Comparison of ENCODE assay signal across 1 cellular context in the genomic region with DNA sequence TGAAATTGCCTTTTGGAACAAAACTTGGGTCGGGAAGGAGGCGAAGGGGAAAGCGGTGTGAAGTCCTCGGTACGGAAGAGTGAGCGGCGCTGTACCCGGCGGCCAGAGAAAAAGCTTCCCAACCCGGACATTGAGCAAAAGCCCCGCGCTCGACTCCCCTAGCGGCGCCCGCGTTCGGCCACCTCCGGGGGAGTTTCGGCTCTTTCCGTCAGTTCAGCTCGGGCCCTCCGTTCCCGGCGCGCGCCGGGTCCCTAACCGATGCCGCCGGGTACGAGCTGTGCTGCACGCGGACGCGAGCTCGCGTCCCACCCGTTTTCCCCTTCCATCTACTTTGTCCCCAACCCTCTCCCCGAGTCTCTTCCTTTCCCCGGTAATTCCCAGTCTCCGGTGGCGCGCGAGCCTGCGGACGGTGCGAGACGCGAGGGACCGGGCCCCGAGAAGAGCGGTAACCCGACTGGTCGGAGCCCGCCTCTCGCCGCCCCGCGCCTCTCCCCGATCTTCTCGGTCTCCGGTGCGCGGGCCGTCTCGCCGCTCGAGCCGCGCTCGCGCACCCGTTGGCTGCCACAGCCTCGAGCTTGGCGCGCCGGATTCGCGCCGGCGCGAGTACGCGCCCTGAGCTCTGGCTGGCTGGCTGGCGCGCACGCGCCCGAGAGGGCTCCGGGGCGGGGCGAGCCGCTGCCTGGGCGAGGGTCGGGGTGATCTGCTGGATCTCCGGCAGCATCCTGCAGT.
A peak's percentile ranks its signal among the peaks of the same experiment; 100 is the strongest.
TF ChIP-seq lines count a peak whose summit lies in the region.

No MANE protein-coding gene starts in this region.

TF ChIP-seq in K562, 482 proteins besides CTCF, POLR2A, EP300 and RAD21 (continued from another document and continues in another):
- TF ChIP-seq, protein P1, sequence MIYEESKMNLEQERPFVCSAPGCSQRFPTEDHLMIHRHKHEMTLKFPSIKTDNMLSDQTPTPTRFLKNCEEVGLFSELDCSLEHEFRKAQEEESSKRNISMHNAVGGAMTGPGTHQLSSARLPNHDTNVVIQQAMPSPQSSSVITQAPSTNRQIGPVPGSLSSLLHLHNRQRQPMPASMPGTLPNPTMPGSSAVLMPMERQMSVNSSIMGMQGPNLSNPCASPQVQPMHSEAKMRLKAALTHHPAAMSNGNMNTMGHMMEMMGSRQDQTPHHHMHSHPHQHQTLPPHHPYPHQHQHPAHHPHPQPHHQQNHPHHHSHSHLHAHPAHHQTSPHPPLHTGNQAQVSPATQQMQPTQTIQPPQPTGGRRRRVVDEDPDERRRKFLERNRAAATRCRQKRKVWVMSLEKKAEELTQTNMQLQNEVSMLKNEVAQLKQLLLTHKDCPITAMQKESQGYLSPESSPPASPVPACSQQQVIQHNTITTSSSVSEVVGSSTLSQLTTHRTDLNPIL (CRISPR knock-in tag; IDR thresholded peaks at IDR 0.05): no peak
- TF ChIP-seq, protein P2, sequence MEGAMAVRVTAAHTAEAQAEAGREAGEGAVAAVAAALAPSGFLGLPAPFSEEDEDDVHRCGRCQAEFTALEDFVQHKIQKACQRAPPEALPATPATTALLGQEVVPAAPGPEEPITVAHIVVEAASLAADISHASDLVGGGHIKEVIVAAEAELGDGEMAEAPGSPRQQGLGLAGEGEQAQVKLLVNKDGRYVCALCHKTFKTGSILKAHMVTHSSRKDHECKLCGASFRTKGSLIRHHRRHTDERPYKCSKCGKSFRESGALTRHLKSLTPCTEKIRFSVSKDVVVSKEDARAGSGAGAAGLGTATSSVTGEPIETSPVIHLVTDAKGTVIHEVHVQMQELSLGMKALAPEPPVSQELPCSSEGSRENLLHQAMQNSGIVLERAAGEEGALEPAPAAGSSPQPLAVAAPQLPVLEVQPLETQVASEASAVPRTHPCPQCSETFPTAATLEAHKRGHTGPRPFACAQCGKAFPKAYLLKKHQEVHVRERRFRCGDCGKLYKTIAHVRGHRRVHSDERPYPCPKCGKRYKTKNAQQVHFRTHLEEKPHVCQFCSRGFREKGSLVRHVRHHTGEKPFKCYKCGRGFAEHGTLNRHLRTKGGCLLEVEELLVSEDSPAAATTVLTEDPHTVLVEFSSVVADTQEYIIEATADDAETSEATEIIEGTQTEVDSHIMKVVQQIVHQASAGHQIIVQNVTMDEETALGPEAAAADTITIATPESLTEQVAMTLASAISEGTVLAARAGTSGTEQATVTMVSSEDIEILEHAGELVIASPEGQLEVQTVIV (CRISPR knock-in tag; IDR thresholded peaks at IDR 0.05; ENCODE audit: borderline replicate concordance): no peak
- TF ChIP-seq THRAP3 (IDR thresholded peaks at IDR 0.05; ENCODE audit: borderline replicate concordance) (no peak), RBM34 (IDR thresholded peaks at IDR 0.05; ENCODE audit: borderline replicate concordance, insufficient read depth, low read length) (no peak), FOXM1 (IDR thresholded peaks at IDR 0.05; ENCODE audit: low read depth) (no peak), FOXM1 (CRISPR knock-in tag; IDR thresholded peaks at IDR 0.05; ENCODE audit: low read depth) (no peak), ATF3 (IDR thresholded peaks at IDR 0.05) (no peak), ATF3 (CRISPR knock-in tag; conservative IDR thresholded peaks at IDR 0.05) (no peak), ZNF347 (CRISPR knock-in tag; IDR thresholded peaks at IDR 0.05; ENCODE audit: low read depth) (no peak), DPF2 (IDR thresholded peaks at IDR 0.05) (peak; percentile 53; the same call in 1 of the 2 replicates), MCM2 (IDR thresholded peaks at IDR 0.05; ENCODE audit: low read depth) (no peak), RFX5 (IDR thresholded peaks at IDR 0.05; ENCODE audit: low read depth, low read length) (no peak), HNRNPK (IDR thresholded peaks at IDR 0.05; ENCODE audit: low read depth, low read length, poor library complexity, severe bottlenecking) (no peak), ZNF589 (CRISPR knock-in tag; IDR thresholded peaks at IDR 0.05; ENCODE audit: low read depth) (no peak), NELFE (IDR thresholded peaks at IDR 0.05; ENCODE audit: insufficient read depth, insufficient read length) (no peak), RBM22 (IDR thresholded peaks at IDR 0.05; ENCODE audit: low read depth, low read length, poor library complexity, severe bottlenecking) (peak; percentile 35), TAF9B (IDR thresholded peaks at IDR 0.05; ENCODE audit: partially characterized antibody) (peak; percentile 43), ZNF77 (CRISPR knock-in tag; IDR thresholded peaks at IDR 0.05) (no peak), THAP7 (CRISPR knock-in tag; IDR thresholded peaks at IDR 0.05) (no peak), NCOA1 (IDR thresholded peaks at IDR 0.05; ENCODE audit: low read depth) (no peak), NKRF (IDR thresholded peaks at IDR 0.05; ENCODE audit: borderline replicate concordance) (peak; percentile 63; the same call in 1 of the 2 replicates), NR2C1 (IDR thresholded peaks at IDR 0.05) (no peak), NR2C1 (tag; IDR thresholded peaks at IDR 0.05) (no peak), PYGO2 (tag; IDR thresholded peaks at IDR 0.05) (no peak), ZKSCAN1 (IDR thresholded peaks at IDR 0.05; ENCODE audit: low read depth, low read length) (no peak), TCF3 (CRISPR knock-in tag; IDR thresholded peaks at IDR 0.05) (no peak; the same call in none of the 2 replicates), TBL1XR1 (IDR thresholded peaks at IDR 0.05; ENCODE audit: low read length in 2 of 2) (0 out of 4 replicates have a peak, but pooled peaks of 1 of the 2 experiments have one; percentile 41), ZNF695 (CRISPR knock-in tag; IDR thresholded peaks at IDR 0.05) (no peak), ZNF696 (CRISPR knock-in tag; conservative IDR thresholded peaks at IDR 0.05) (no peak), MBD2 (IDR thresholded peaks at IDR 0.05; ENCODE audit: borderline replicate concordance, low read depth) (peak; percentile 45; the same call in 1 of the 2 replicates), ZNF316 (IDR thresholded peaks at IDR 0.05) (0 out of 2 replicates have a peak, but pooled peaks have one; percentile 33), RCOR1 (IDR thresholded peaks at IDR 0.05; ENCODE audit: borderline replicate concordance in 1 of 2, low read depth in 2 of 2, low read length in 2 of 2) (peak in 1 of 2 experiments; percentile 91; a peak in 1 of 4 replicates), NR1H2 (CRISPR knock-in tag; IDR thresholded peaks at IDR 0.05) (peak; percentile 97)
- TF ChIP-seq, protein P3, sequence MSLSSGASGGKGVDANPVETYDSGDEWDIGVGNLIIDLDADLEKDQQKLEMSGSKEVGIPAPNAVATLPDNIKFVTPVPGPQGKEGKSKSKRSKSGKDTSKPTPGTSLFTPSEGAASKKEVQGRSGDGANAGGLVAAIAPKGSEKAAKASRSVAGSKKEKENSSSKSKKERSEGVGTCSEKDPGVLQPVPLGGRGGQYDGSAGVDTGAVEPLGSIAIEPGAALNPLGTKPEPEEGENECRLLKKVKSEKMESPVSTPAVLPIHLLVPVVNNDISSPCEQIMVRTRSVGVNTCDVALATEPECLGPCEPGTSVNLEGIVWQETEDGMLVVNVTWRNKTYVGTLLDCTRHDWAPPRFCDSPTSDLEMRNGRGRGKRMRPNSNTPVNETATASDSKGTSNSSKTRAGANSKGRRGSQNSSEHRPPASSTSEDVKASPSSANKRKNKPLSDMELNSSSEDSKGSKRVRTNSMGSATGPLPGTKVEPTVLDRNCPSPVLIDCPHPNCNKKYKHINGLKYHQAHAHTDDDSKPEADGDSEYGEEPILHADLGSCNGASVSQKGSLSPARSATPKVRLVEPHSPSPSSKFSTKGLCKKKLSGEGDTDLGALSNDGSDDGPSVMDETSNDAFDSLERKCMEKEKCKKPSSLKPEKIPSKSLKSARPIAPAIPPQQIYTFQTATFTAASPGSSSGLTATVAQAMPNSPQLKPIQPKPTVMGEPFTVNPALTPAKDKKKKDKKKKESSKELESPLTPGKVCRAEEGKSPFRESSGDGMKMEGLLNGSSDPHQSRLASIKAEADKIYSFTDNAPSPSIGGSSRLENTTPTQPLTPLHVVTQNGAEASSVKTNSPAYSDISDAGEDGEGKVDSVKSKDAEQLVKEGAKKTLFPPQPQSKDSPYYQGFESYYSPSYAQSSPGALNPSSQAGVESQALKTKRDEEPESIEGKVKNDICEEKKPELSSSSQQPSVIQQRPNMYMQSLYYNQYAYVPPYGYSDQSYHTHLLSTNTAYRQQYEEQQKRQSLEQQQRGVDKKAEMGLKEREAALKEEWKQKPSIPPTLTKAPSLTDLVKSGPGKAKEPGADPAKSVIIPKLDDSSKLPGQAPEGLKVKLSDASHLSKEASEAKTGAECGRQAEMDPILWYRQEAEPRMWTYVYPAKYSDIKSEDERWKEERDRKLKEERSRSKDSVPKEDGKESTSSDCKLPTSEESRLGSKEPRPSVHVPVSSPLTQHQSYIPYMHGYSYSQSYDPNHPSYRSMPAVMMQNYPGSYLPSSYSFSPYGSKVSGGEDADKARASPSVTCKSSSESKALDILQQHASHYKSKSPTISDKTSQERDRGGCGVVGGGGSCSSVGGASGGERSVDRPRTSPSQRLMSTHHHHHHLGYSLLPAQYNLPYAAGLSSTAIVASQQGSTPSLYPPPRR (CRISPR knock-in tag; IDR thresholded peaks at IDR 0.05; ENCODE audit: borderline replicate concordance): peak; percentile 69; the same call in 1 of the 2 replicates
- TF ChIP-seq, protein P4, sequence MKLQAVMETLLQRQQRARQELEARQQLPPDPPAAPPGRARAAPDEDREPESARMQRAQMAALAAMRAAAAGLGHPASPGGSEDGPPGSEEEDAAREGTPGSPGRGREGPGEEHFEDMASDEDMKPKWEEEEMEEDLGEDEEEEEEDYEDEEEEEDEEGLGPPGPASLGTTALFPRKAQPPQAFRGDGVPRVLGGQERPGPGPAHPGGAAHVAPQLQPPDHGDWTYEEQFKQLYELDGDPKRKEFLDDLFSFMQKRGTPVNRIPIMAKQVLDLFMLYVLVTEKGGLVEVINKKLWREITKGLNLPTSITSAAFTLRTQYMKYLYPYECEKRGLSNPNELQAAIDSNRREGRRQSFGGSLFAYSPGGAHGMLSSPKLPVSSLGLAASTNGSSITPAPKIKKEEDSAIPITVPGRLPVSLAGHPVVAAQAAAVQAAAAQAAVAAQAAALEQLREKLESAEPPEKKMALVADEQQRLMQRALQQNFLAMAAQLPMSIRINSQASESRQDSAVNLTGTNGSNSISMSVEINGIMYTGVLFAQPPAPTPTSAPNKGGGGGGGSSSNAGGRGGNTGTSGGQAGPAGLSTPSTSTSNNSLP (IDR thresholded peaks at IDR 0.05; ENCODE audit: borderline replicate concordance, low read depth, low read length): no peak
- TF ChIP-seq, protein P5, sequence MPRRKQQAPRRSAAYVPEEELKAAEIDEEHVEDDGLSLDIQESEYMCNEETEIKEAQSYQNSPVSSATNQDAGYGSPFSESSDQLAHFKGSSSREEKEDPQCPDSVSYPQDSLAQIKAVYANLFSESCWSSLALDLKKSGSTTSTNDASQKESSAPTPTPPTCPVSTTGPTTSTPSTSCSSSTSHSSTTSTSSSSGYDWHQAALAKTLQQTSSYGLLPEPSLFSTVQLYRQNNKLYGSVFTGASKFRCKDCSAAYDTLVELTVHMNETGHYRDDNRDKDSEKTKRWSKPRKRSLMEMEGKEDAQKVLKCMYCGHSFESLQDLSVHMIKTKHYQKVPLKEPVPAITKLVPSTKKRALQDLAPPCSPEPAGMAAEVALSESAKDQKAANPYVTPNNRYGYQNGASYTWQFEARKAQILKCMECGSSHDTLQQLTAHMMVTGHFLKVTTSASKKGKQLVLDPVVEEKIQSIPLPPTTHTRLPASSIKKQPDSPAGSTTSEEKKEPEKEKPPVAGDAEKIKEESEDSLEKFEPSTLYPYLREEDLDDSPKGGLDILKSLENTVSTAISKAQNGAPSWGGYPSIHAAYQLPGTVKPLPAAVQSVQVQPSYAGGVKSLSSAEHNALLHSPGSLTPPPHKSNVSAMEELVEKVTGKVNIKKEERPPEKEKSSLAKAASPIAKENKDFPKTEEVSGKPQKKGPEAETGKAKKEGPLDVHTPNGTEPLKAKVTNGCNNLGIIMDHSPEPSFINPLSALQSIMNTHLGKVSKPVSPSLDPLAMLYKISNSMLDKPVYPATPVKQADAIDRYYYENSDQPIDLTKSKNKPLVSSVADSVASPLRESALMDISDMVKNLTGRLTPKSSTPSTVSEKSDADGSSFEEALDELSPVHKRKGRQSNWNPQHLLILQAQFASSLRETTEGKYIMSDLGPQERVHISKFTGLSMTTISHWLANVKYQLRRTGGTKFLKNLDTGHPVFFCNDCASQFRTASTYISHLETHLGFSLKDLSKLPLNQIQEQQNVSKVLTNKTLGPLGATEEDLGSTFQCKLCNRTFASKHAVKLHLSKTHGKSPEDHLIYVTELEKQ (CRISPR knock-in tag; IDR thresholded peaks at IDR 0.05): no peak
- TF ChIP-seq, protein P6, sequence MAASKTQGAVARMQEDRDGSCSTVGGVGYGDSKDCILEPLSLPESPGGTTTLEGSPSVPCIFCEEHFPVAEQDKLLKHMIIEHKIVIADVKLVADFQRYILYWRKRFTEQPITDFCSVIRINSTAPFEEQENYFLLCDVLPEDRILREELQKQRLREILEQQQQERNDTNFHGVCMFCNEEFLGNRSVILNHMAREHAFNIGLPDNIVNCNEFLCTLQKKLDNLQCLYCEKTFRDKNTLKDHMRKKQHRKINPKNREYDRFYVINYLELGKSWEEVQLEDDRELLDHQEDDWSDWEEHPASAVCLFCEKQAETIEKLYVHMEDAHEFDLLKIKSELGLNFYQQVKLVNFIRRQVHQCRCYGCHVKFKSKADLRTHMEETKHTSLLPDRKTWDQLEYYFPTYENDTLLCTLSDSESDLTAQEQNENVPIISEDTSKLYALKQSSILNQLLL (CRISPR knock-in tag; IDR thresholded peaks at IDR 0.05; ENCODE audit: borderline replicate concordance): no peak
